10 cellular contexts compared by ENCODE assay signal in the genomic region with DNA sequence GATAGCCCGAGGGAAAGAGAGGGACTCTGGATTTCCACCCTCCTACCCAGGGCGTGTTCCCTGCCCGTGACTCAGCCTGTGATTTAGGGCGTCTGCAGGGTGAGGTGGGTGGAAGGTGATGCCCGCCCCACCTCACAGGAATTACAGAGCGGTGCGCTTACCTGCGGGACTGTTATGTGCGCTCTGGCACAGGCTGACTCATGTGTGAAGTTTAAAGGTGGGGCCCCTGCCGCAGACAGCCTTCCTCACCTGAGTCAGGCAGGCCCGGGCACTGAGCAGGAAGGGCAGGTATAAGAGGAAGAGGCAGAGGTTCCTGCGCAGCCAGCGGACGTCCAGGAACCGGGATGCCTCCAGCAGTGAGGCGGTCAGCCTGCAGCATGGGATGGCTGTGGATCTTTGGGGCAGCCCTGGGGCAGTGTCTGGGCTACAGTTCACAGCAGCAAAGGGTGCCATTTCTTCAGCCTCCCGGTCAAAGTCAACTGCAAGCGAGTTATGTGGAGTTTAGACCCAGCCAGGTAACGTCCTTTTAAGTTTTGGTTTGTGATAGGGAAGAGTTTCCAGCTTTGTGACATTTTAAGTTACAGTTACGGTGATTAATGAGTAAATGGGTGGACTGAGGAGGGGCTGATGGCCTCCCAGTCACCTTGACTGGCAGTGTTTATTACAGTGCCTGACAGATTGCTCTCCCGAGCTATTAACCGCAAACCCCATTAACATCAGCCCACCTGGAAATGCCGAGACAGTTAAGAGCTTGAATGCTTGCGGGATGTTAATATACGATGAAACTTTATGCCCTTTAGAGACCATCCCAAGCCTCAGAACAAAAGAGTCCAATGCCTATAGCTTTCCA.
DNase-seq lines count a peak whose midpoint lies in the region; ATAC-seq, FAIRE-seq and TF ChIP-seq lines count a peak whose summit lies in the region.
"Had no signal": no experiment of that assay in that cellular context is flagged by ENCODE, and none has a peak within 500 bp of the region (broad histone marks: within the 10 kb centered on the region; RNA-seq: fewer than 3 reads in every experiment).

No MANE protein-coding gene starts in this region.

- dilution Hi-C loops in keratinocyte (cut with MboI; ENCODE audit: extremely low pct_ligation_motif_present, low sequenced_read_pairs): no loop called here

- peak; percentile 96 for FAIRE-seq in keratinocyte (lab: Jason Lieb, UNC)

- H2AFZ ChIP-seq in keratinocyte (ENCODE audit: control insufficient read depth, low read length): no peak overlapping the region
- no peak overlapping the region for H2AFZ ChIP-seq in osteoblast (ENCODE audit: low read length)

- H3K4me3 Mint-ChIP-seq in activated T-cell treated with anti-CD3 and anti-CD28 coated beads, Interleukin-2, amount 50 U/mL, for 4 hours: no peak overlapping the region

- peaks cover 39% of the 10 kb centered on the region for H3K4me1 Mint-ChIP-seq in activated T-cell treated with anti-CD3 and anti-CD28 coated beads, Interleukin-2, amount 50 U/mL, for 4 hours (ENCODE audit: low read depth)

- no peaks in the 10 kb centered on the region for H3K36me3 Mint-ChIP-seq in activated T-cell treated with anti-CD3 and anti-CD28 coated beads, Interleukin-2, amount 50 U/mL, for 4 hours (ENCODE audit: insufficient read depth)

- H3K27me3 Mint-ChIP-seq in activated T-cell treated with anti-CD3 and anti-CD28 coated beads, Interleukin-2, amount 50 U/mL, for 4 hours (ENCODE audit: low read depth): no peaks in the 10 kb centered on the region

- no peaks in the 10 kb centered on the region for H3K9me3 Mint-ChIP-seq in activated T-cell treated with anti-CD3 and anti-CD28 coated beads, Interleukin-2, amount 50 U/mL, for 4 hours

- peak in 1 of 3 experiments; percentile 2 for TF ChIP-seq CTCF in keratinocyte (optimal IDR thresholded peaks at IDR 0.05 in 1 of 3, IDR thresholded peaks at IDR 0.05 in 1 of 3, conservative IDR thresholded peaks at IDR 0.05 in 1 of 3; ENCODE audit: extremely low read depth in 1 of 3, insufficient read depth in 2 of 3, low read length in 3 of 3)
- TF ChIP-seq CTCF in osteoblast (IDR thresholded peaks at IDR 0.05; ENCODE audit: extremely low read depth, low read depth, low read length): no peak

- H3K9me3 ChIP-seq in keratinocyte (ENCODE audit: control insufficient read depth, low read depth, low read length) (no peaks in the 10 kb centered on the region), osteoblast (ENCODE audit: low read depth, low read length) (no peaks in the 10 kb centered on the region)
- H3K9me3 ChIP-seq: right lobe of liver, SJCRH30 had no signal

- H3K27me3 ChIP-seq in keratinocyte (ENCODE audit: control insufficient read depth, extremely low read depth, insufficient read depth, low read length): no peaks in the 10 kb centered on the region
- peaks cover 10% of the 10 kb centered on the region for H3K27me3 ChIP-seq in osteoblast (ENCODE audit: insufficient read depth, low read length)
- H3K27me3 ChIP-seq: right lobe of liver, SJCRH30 had no signal

- ATAC-seq in activated T-cell treated with anti-CD3 and anti-CD28 coated beads, Interleukin-2, amount 50 U/mL, for 4 hours: peak; percentile 64 to 78
- ATAC-seq in GM21737 (IDR thresholded peaks at IDR 0.05; ENCODE audit: unreplicated experiment): no peak
- no peak for ATAC-seq in GM18511 (IDR thresholded peaks at IDR 0.05; ENCODE audit: unreplicated experiment)

- peak overlapping the region; percentile 94 for H3K27ac ChIP-seq in keratinocyte (ENCODE audit: control insufficient read depth, insufficient read depth, low read length)
- no peak overlapping the region for H3K27ac ChIP-seq in osteoblast (ENCODE audit: low read depth, low read length)
- H3K27ac ChIP-seq: right lobe of liver, SJCRH30 had no signal

- DNase-seq in NCI-H526 (lab: John Stamatoyannopoulos, UW): peak; percentile 9 to 57
- DNase-seq in activated T-cell treated with anti-CD3 and anti-CD28 coated beads, Interleukin-2, amount 50 U/mL, for 4 hours: peak; percentile 56
- peak; percentile 95 for DNase-seq in keratinocyte (ENCODE audit: low read depth, low spot score)
- DNase-seq in stimulated activated CD8-positive, alpha-beta memory T cell treated with anti-CD3 and anti-CD28 coated beads, Interleukin-4, amount 100 ng/mL, for 48 hours: peak; percentile 34
- no peak for DNase-seq in osteoblast (ENCODE audit: insufficient read length, low spot score, missing footprints)
- DNase-seq in NK-92 (lab: John Stamatoyannopoulos, UW; ENCODE audit: unreplicated experiment): no peak
- DNase-seq: right lobe of liver, SJCRH30 had no signal

- H3K4me2 ChIP-seq in keratinocyte (ENCODE audit: control insufficient read depth, extremely low read depth, insufficient read depth, low read depth, low read length): peak overlapping the region; percentile 94
- no peak overlapping the region for H3K4me2 ChIP-seq in osteoblast (ENCODE audit: insufficient read depth, low read length)

- H3K79me2 ChIP-seq in keratinocyte (ENCODE audit: control insufficient read depth, insufficient read depth, low read length) (peaks cover 47% of the 10 kb centered on the region), osteoblast (ENCODE audit: insufficient read depth, low read length) (no peaks in the 10 kb centered on the region)

- H4K20me1 ChIP-seq in keratinocyte (ENCODE audit: control insufficient read depth, extremely low read depth, insufficient read depth, low read length) (peaks cover 19% of the 10 kb centered on the region), osteoblast (ENCODE audit: insufficient read depth, low read length) (no peaks in the 10 kb centered on the region)

- no peaks in the 10 kb centered on the region for H3K9me1 ChIP-seq in keratinocyte (ENCODE audit: control insufficient read depth, extremely low read depth, insufficient read depth, low read length)

- H3K4me3 ChIP-seq in keratinocyte (ENCODE audit: control insufficient read depth in 2 of 3, extremely low read depth in 1 of 3, insufficient read depth in 2 of 3, low read depth in 1 of 3, low read length in 3 of 3) (peak overlapping the region; percentile 60 to 89 (median 75)), osteoblast (ENCODE audit: insufficient read depth, low read length) (no peak overlapping the region)
- H3K4me3 ChIP-seq: right lobe of liver, SJCRH30 had no signal

- peaks cover 47% of the 10 kb centered on the region for H3K4me1 ChIP-seq in keratinocyte (ENCODE audit: control insufficient read depth, extremely low read depth, insufficient read depth, low read length)
- H3K4me1 ChIP-seq in osteoblast (ENCODE audit: insufficient read depth, low read length): peaks cover 5% of the 10 kb centered on the region
- H3K4me1 ChIP-seq: right lobe of liver had no signal

- peaks cover 9 to 31% of the 10 kb centered on the region in 2 experiments for H3K36me3 ChIP-seq in keratinocyte (ENCODE audit: control insufficient read depth in 2 of 2, extremely low read depth in 1 of 2, insufficient read depth in 2 of 2, low read length in 2 of 2)
- no peaks in the 10 kb centered on the region for H3K36me3 ChIP-seq in osteoblast (ENCODE audit: insufficient read depth, low read length)
- H3K36me3 ChIP-seq: right lobe of liver, SJCRH30 had no signal

- H3K9ac ChIP-seq in keratinocyte (ENCODE audit: control insufficient read depth, extremely low read depth, insufficient read depth, low read length): peak overlapping the region; percentile 83

Comparison
In these comparisons a context has a peak if more than half of its experiments do, and no peak if none do; other contexts are left out.
1. DNase-seq: peak in NCI-H526 (2 of 2), activated T-cell treated with anti-CD3 and anti-CD28 coated beads, Interleukin-2, amount 50 U/mL, for 4 hours (single experiment), keratinocyte (single experiment) and stimulated activated CD8-positive, alpha-beta memory T cell treated with anti-CD3 and anti-CD28 coated beads, Interleukin-4, amount 100 ng/mL, for 48 hours (single experiment); none in osteoblast (single experiment) and NK-92 (single experiment).
2. ATAC-seq: peak in activated T-cell treated with anti-CD3 and anti-CD28 coated beads, Interleukin-2, amount 50 U/mL, for 4 hours (2 of 2); none in GM21737 (single experiment) and GM18511 (single experiment).